In the genomic region with DNA sequence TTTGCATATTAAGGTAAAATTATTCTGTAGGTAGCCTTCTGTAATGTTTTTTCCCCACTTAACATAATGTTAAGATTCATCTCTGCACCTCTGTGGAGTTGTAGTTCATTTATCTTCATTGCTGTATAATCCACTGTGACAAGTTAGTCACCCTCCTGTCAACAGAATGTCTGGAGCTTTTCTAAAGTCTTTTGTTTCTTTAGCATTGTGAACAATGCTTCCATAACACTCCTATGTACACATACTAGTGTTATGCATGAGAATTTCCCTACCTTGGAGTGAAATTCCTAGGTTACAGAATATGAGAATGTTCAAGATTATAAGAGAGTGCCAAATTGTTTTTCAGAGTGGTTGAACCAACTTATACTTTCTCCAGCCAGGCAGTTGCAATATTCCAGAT, we compare ENCODE assay signal across 33 cellular contexts.
"Had no signal": no experiment of that assay in that cellular context is flagged by ENCODE, and none has a peak within 500 bp of the region (broad histone marks: within the 10 kb centered on the region; RNA-seq: fewer than 3 reads in every experiment).

No MANE protein-coding gene starts in this region.

- H3K4me3 ChIP-seq: breast epithelium, heart left ventricle, neural progenitor cell, psoas muscle, stomach, suprapubic skin, tibial artery, upper lobe of right lung had no signal

- H3K9ac ChIP-seq: neural progenitor cell, parathyroid adenoma had no signal

- H3K27me3 ChIP-seq: breast epithelium, foreskin keratinocyte, heart left ventricle, neural progenitor cell, stomach, suprapubic skin, tibial artery, upper lobe of right lung had no signal

- H3K4me3 Mint-ChIP-seq: activated naive CD4-positive, alpha-beta T cell treated with anti-CD3 and anti-CD28 coated beads, Interleukin-2, amount 10 ng/mL, durations not matched to agents 7 days and 5 days; activated naive CD8-positive, alpha-beta T cell treated with anti-CD3 and anti-CD28 coated beads, Interleukin-2, amount 10 ng/mL, durations not matched to agents 7 days and 5 days; activated T-cell treated with anti-CD3 and anti-CD28 coated beads, Interleukin-2, amount 50 U/mL, for 24 hours; central memory CD8-positive, alpha-beta T cell; dendritic cell treated with granulocyte-macrophage colony-stimulating factor and Interleukin-4, amounts not matched to agents 40 ng/mL and 50 ng/mL, for 4 days; memory B cell; naive thymus-derived CD4-positive, alpha-beta T cell; neural progenitor cell; stimulated activated naive B cell treated with anti-CD40 and anti-IgM and Interleukin-4, amounts not matched to agents 10 μg/mL and 1 μg/mL and 100 μg/mL, for 72 hours; T-cell had no signal

- H3K4me1 Mint-ChIP-seq: activated naive CD4-positive, alpha-beta T cell treated with anti-CD3 and anti-CD28 coated beads, Interleukin-2, amount 10 ng/mL, durations not matched to agents 7 days and 5 days; activated naive CD8-positive, alpha-beta T cell treated with anti-CD3 and anti-CD28 coated beads, Interleukin-2, amount 10 ng/mL, durations not matched to agents 7 days and 5 days; neural progenitor cell had no signal

- H3K27ac ChIP-seq: breast epithelium, foreskin keratinocyte, heart left ventricle, neural progenitor cell, parathyroid adenoma, psoas muscle, stomach, suprapubic skin, tibial artery, upper lobe of right lung, VCaP had no signal

- H3K79me2 ChIP-seq: parathyroid adenoma had no signal

- H3K36me3 Mint-ChIP-seq: activated naive CD4-positive, alpha-beta T cell treated with anti-CD3 and anti-CD28 coated beads, Interleukin-2, amount 10 ng/mL, durations not matched to agents 7 days and 5 days; activated naive CD8-positive, alpha-beta T cell treated with anti-CD3 and anti-CD28 coated beads, Interleukin-2, amount 10 ng/mL, durations not matched to agents 7 days and 5 days had no signal

- H3K9me3 ChIP-seq: breast epithelium, psoas muscle, stomach, suprapubic skin, tibial artery, upper lobe of right lung had no signal

- H3K27ac Mint-ChIP-seq: activated naive CD4-positive, alpha-beta T cell treated with anti-CD3 and anti-CD28 coated beads, Interleukin-2, amount 10 ng/mL, durations not matched to agents 7 days and 5 days; activated naive CD8-positive, alpha-beta T cell treated with anti-CD3 and anti-CD28 coated beads, Interleukin-2, amount 10 ng/mL, durations not matched to agents 7 days and 5 days; activated T-cell treated with anti-CD3 and anti-CD28 coated beads, Interleukin-2, amount 50 U/mL, for 24 hours; dendritic cell treated with granulocyte-macrophage colony-stimulating factor and Interleukin-4, amounts not matched to agents 40 ng/mL and 50 ng/mL, for 4 days; memory B cell; neural progenitor cell; stimulated activated naive B cell treated with anti-CD40 and anti-IgM and Interleukin-4, amounts not matched to agents 10 μg/mL and 1 μg/mL and 100 μg/mL, for 72 hours; T-cell had no signal

- H3K4me1 ChIP-seq: breast epithelium, foreskin keratinocyte, parathyroid adenoma, upper lobe of right lung had no signal

- H3K9me3 Mint-ChIP-seq: activated naive CD4-positive, alpha-beta T cell treated with anti-CD3 and anti-CD28 coated beads, Interleukin-2, amount 10 ng/mL, durations not matched to agents 7 days and 5 days; activated naive CD8-positive, alpha-beta T cell treated with anti-CD3 and anti-CD28 coated beads, Interleukin-2, amount 10 ng/mL, durations not matched to agents 7 days and 5 days; activated T-cell treated with anti-CD3 and anti-CD28 coated beads, Interleukin-2, amount 50 U/mL, for 24 hours; central memory CD8-positive, alpha-beta T cell; dendritic cell treated with granulocyte-macrophage colony-stimulating factor and Interleukin-4, amounts not matched to agents 40 ng/mL and 50 ng/mL, for 4 days; memory B cell; T-cell had no signal

- H2AFZ ChIP-seq: neural progenitor cell, parathyroid adenoma had no signal

- H3K4me2 ChIP-seq: neural progenitor cell had no signal

- FAIRE-seq: TTC549 had no signal

- DNase-seq: activated CD4-positive, alpha-beta T cell treated with anti-CD3 and anti-CD28 coated beads for 48 hours; activated CD4-positive, alpha-beta T cell treated with anti-CD3 and anti-CD28 coated beads, Interleukin-2, amount 50 U/mL, for 48 hours; activated CD8-positive, alpha-beta memory T cell treated with anti-CD3 and anti-CD28 coated beads, Interleukin-2, amount 50 U/mL, for 48 hours; activated gamma-delta T cell; activated naive CD4-positive, alpha-beta T cell treated with anti-CD3 and anti-CD28 coated beads, Interleukin-2, amount 10 ng/mL, durations not matched to agents 7 days and 5 days; activated naive CD8-positive, alpha-beta T cell treated with anti-CD3 and anti-CD28 coated beads, Interleukin-2, amount 10 ng/mL, durations not matched to agents 7 days and 5 days; activated T-cell treated with anti-CD3 and anti-CD28 coated beads, Interleukin-2, amount 50 U/mL, for 24 hours; amniotic stem cell; erythroblast; foreskin keratinocyte; heart left ventricle; hypothalamus; midbrain; naive thymus-derived CD4-positive, alpha-beta T cell; occipital lobe; psoas muscle; stimulated activated CD4-positive, alpha-beta T cell treated with anti-CD3 and anti-CD28 coated beads, Interleukin-15, amount 100 ng/mL, for 24 hours; stimulated activated CD4-positive, alpha-beta T cell treated with anti-CD3 and anti-CD28 coated beads, Interleukin-2, amount 100 ng/mL, for 24 hours; stimulated activated naive B cell treated with anti-CD40 and anti-IgM and Interleukin-4, amounts not matched to agents 10 μg/mL and 1 μg/mL and 100 μg/mL, for 72 hours; stomach; T-cell; T-helper 9 cell; tibial artery; upper lobe of right lung had no signal

- H3K36me3 ChIP-seq: breast epithelium, neural progenitor cell, stomach, suprapubic skin, upper lobe of right lung had no signal

- H3K27me3 Mint-ChIP-seq: activated naive CD4-positive, alpha-beta T cell treated with anti-CD3 and anti-CD28 coated beads, Interleukin-2, amount 10 ng/mL, durations not matched to agents 7 days and 5 days; activated T-cell treated with anti-CD3 and anti-CD28 coated beads, Interleukin-2, amount 50 U/mL, for 24 hours; central memory CD8-positive, alpha-beta T cell; dendritic cell treated with granulocyte-macrophage colony-stimulating factor and Interleukin-4, amounts not matched to agents 40 ng/mL and 50 ng/mL, for 4 days; memory B cell; naive thymus-derived CD4-positive, alpha-beta T cell; stimulated activated naive B cell treated with anti-CD40 and anti-IgM and Interleukin-4, amounts not matched to agents 10 μg/mL and 1 μg/mL and 100 μg/mL, for 72 hours; T-cell had no signal
